In genomic region chr16:69311533-69312388, GRCh38 we compare ENCODE assay signal across 1 cellular context.
TF ChIP-seq lines count a peak whose summit lies in the region.

No MANE protein-coding gene starts in this region.

TF ChIP-seq in GM23338, 12 proteins besides CTCF, POLR2A, EP300 and RAD21 (continued from another document):
- TF ChIP-seq ZNF462 (CRISPR knock-in tag; IDR thresholded peaks at IDR 0.05) (no peak), REST (IDR thresholded peaks at IDR 0.05; ENCODE audit: unreplicated experiment) (no peak), ETS1 (IDR thresholded peaks at IDR 0.05) (no peak), JUNB (IDR thresholded peaks at IDR 0.05; ENCODE audit: unreplicated experiment) (no peak)
